ENCODE assay signal across 8 cellular contexts in the genomic region with DNA sequence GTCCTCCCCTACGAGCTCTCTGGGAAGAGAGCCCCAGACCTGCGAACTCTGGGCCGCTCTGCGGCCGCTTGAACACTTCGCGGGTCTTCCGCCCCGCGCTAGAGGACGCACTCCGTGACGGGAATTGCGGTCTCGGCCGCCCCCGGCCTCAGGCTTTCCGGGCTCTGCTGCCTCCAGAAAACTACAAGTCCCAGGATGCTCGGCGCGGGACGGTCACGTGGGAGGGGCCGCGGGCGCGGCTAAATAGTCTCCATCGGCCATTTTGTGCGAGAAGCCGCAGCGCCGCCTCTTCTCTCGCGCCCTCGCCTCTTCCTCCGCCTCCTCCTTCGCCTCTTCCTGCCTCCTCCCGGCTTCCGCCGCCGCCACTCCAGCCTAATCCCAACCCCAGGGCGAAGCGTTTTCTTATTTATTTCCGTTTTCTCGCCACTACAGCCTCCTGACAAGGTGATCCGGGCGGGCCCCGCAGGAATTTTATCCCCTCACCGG. TPM values are rescaled to one million over a fixed set of nuclear protein-coding genes. Genes with fewer than 3 reads are reported as not detected.
DNase-seq lines count a peak whose midpoint lies in the region; ATAC-seq lines count a peak whose summit lies in the region.

A gene (plus strand): TSS at position 269 of the 486 bp plus-strand sequence. CDS start 235 bp downstream, outside the sequence.

- H3K4me1 ChIP-seq in BLaER1 treated with 17β-estradiol and CSF1 and Interleukin-3, amounts not matched to agents 10 nM and 100 nM = peaks cover 14 to 45% (median 22%) of the 10 kb centered on the region in 10 experiments

- no peaks in the 10 kb centered on the region for H3K27me3 Mint-ChIP-seq in activated CD4-positive, alpha-beta T cell treated with anti-CD3 and anti-CD28 coated beads, Interleukin-2, amount 10 ng/mL, durations not matched to agents 7 days and 5 days

- POLR2A ChIA-PET in activated CD4-positive, alpha-beta T cell treated with anti-CD3 and anti-CD28 coated beads, Interleukin-2, amount 10 ng/mL, durations not matched to agents 7 days and 5 days (lab: Charles Lee) = no interaction called here

- H4K20me1 ChIP-seq in BLaER1 treated with 17β-estradiol and CSF1 and Interleukin-3, amounts not matched to agents 10 nM and 100 nM = peaks cover 0 to 10% (median 0%) of the 10 kb centered on the region in 11 experiments; a peak in 5 of 22 replicates

- H3K27ac Mint-ChIP-seq in activated CD4-positive, alpha-beta T cell treated with anti-CD3 and anti-CD28 coated beads, Interleukin-2, amount 10 ng/mL, durations not matched to agents 7 days and 5 days = peak within 1 kb of the TSS; percentile 98

- H3K36me3 ChIP-seq in BLaER1 treated with 17β-estradiol and CSF1 and Interleukin-3, amounts not matched to agents 10 nM and 100 nM = peaks cover 30 to 38% (median 35%) of the 10 kb centered on the region in 11 experiments

- H3K27ac ChIP-seq in BLaER1 treated with 17β-estradiol and CSF1 and Interleukin-3, amounts not matched to agents 10 nM and 100 nM = peak within 1 kb of the TSS; percentile 92 to 98 (median 94)

- peak; percentile 82 for DNase-seq in GM19240 (ENCODE audit: insufficient read length, low spot score)
- peak; percentile 93 for DNase-seq in NCI-H526 treated with DMSO at 0.1 percent for 48 hours (lab: John Stamatoyannopoulos, UW)
- DNase-seq in activated CD4-positive, alpha-beta T cell treated with anti-CD3 and anti-CD28 coated beads, Interleukin-2, amount 10 ng/mL, durations not matched to agents 7 days and 5 days = peak; percentile 98
- DNase-seq in dedifferentiated amniotic fluid mesenchymal stem cell (ENCODE audit: extremely low spot score) = peak; percentile 98
- peak; percentile 99 for DNase-seq in left lobe of liver (ENCODE audit: low spot score)
- DNase-seq in stimulated activated CD4-positive, alpha-beta T cell treated with anti-CD3 and anti-CD28 coated beads, Interleukin-4, amount 100 ng/mL, for 1 hour = peak; percentile 99

- peak within 1 kb of the TSS; percentile 86 to 99 (median 94) for H3K4me3 ChIP-seq in BLaER1 treated with 17β-estradiol and CSF1 and Interleukin-3, amounts not matched to agents 10 nM and 100 nM

- H3K9ac ChIP-seq in BLaER1 treated with 17β-estradiol and CSF1 and Interleukin-3, amounts not matched to agents 10 nM and 100 nM = peak within 1 kb of the TSS; percentile 93 to 99 (median 96)

- ATAC-seq in HG03469 (IDR thresholded peaks at IDR 0.05; ENCODE audit: unreplicated experiment) = peak; percentile 93
- peak; percentile 94 for ATAC-seq in left lobe of liver

- no peaks in the 10 kb centered on the region for H3K27me3 ChIP-seq in BLaER1 treated with 17β-estradiol and CSF1 and Interleukin-3, amounts not matched to agents 10 nM and 100 nM

- peak within 1 kb of the TSS; percentile 78 to 94 (median 86) for H3K4me2 ChIP-seq in BLaER1 treated with 17β-estradiol and CSF1 and Interleukin-3, amounts not matched to agents 10 nM and 100 nM

- peaks cover 31% of the 10 kb centered on the region for H3K36me3 Mint-ChIP-seq in activated CD4-positive, alpha-beta T cell treated with anti-CD3 and anti-CD28 coated beads, Interleukin-2, amount 10 ng/mL, durations not matched to agents 7 days and 5 days (ENCODE audit: low read depth)

- H3K4me1 Mint-ChIP-seq in activated CD4-positive, alpha-beta T cell treated with anti-CD3 and anti-CD28 coated beads, Interleukin-2, amount 10 ng/mL, durations not matched to agents 7 days and 5 days = peaks cover 25% of the 10 kb centered on the region

- CTCF ChIA-PET in activated CD4-positive, alpha-beta T cell treated with anti-CD3 and anti-CD28 coated beads, Interleukin-2, amount 10 ng/mL, durations not matched to agents 7 days and 5 days (lab: Charles Lee) = interaction anchor here (0.7 to 2.5 kb wide), 13 partner anchors 9 to 211 kb away, joined by 3 to 14 read pairs (median 3); no protein-coding TSS in a partner anchor

- no peaks in the 10 kb centered on the region for H3K9me3 Mint-ChIP-seq in activated CD4-positive, alpha-beta T cell treated with anti-CD3 and anti-CD28 coated beads, Interleukin-2, amount 10 ng/mL, durations not matched to agents 7 days and 5 days

- H3K4me3 Mint-ChIP-seq in activated CD4-positive, alpha-beta T cell treated with anti-CD3 and anti-CD28 coated beads, Interleukin-2, amount 10 ng/mL, durations not matched to agents 7 days and 5 days = peak within 1 kb of the TSS; percentile 96

- no peaks in the 10 kb centered on the region for H3K9me3 ChIP-seq in BLaER1 treated with 17β-estradiol and CSF1 and Interleukin-3, amounts not matched to agents 10 nM and 100 nM (replicated peaks in 1 of 11)

RNA-seq across cellular contexts. Expression of the gene that starts here (rescaled TPM):
- 10 to 100 TPM; 35.0 to 37.5 TPM for total RNA-seq in activated CD4-positive, alpha-beta T cell treated with anti-CD3 and anti-CD28 coated beads, Interleukin-2, amount 10 ng/mL, durations not matched to agents 7 days and 5 days
- 17.9 TPM for total RNA-seq in left lobe of liver

Comparison
In these comparisons a context has a peak if more than half of its experiments do, and no peak if none do; other contexts are left out.
1. Peak in every context shown above with its lines: DNase-seq, ATAC-seq, H3K4me3 ChIP-seq and H3K27ac ChIP-seq.